Comparison of ENCODE assay signal across 27 cellular contexts in genomic region chr2:182247831-182248230, GRCh38.
DNase-seq lines count a peak whose midpoint lies in the region; ATAC-seq, FAIRE-seq and TF ChIP-seq lines count a peak whose summit lies in the region.
"Had no signal": no experiment of that assay in that cellular context is flagged by ENCODE, and none has a peak within 500 bp of the region (broad histone marks: within the 10 kb centered on the region; RNA-seq: fewer than 3 reads in every experiment).

No MANE protein-coding gene starts in this region.

- H3K27ac ChIP-seq in left ventricle myocardium inferior (replicated peaks) (peak overlapping the region; percentile 62), K562 (ENCODE audit: extremely low read depth, low read depth, low read length) (no peak overlapping the region), tibial artery (peak overlapping the region; percentile 49 to 69)
- H3K27ac ChIP-seq in BLaER1 treated with 17β-estradiol and CSF1 and Interleukin-3, amounts not matched to agents 10 nM and 100 nM: peak overlapping the region in 6 of 11 experiments; percentile 30 to 72 (median 58); a peak in 11 of 22 replicates
- H3K27ac ChIP-seq: 22Rv1, C4-2B had no signal

- no peak for TF ChIP-seq POLR2A in K562 (conservative IDR thresholded peaks at IDR 0.05)

- no peaks in the 10 kb centered on the region for H3K9me1 ChIP-seq in K562 (ENCODE audit: control insufficient read depth, insufficient read depth, low read length)

- H3K36me3 ChIP-seq in left ventricle myocardium inferior: no peaks in the 10 kb centered on the region
- no peaks in the 10 kb centered on the region for H3K36me3 ChIP-seq in BLaER1 treated with 17β-estradiol and CSF1 and Interleukin-3, amounts not matched to agents 10 nM and 100 nM
- H3K36me3 ChIP-seq in K562 (ENCODE audit: control insufficient read depth, insufficient read depth, low read length): no peaks in the 10 kb centered on the region
- no peaks in the 10 kb centered on the region for H3K36me3 ChIP-seq in tibial artery
- H3K36me3 ChIP-seq: BE2C, HAP-1 had no signal

- no peaks in the 10 kb centered on the region for H3K27me3 ChIP-seq in left ventricle myocardium inferior (ENCODE audit: low read depth)
- H3K27me3 ChIP-seq in BLaER1 treated with 17β-estradiol and CSF1 and Interleukin-3, amounts not matched to agents 10 nM and 100 nM: no peaks in the 10 kb centered on the region
- no peaks in the 10 kb centered on the region for H3K27me3 ChIP-seq in K562 (ENCODE audit: control insufficient read depth in 2 of 2, insufficient read depth in 2 of 2, low read length in 2 of 2)
- no peaks in the 10 kb centered on the region for H3K27me3 ChIP-seq in tibial artery
- H3K27me3 ChIP-seq: BE2C had no signal

- no peak for DNase-seq in left ventricle myocardium inferior
- no peak for DNase-seq in Right ventricle myocardium superior
- no peak for DNase-seq in K562 (ENCODE audit: extremely low read depth in 1 of 4, low spot score in 3 of 4)
- DNase-seq in tibial artery: no peak
- no peak for DNase-seq in GM03348 (ENCODE audit: low spot score)
- DNase-seq: ACHN; AML-193; BE2C; Caco-2; CD4-positive, CD25-positive, alpha-beta regulatory T cell; CD8-positive, alpha-beta T cell; DMS153; DND-41; EL; GDM1; GOT3; HFFc6 had no signal

- TF ChIP-seq RAD21 in K562 (CRISPR knock-in tag; conservative IDR thresholded peaks at IDR 0.05 in 1 of 2, IDR thresholded peaks at IDR 0.05 in 1 of 2): no peak

- H3K4me1 ChIP-seq in left ventricle myocardium inferior (peaks cover 28% of the 10 kb centered on the region), K562 (replicated peaks in 1 of 2; ENCODE audit: control insufficient read depth in 2 of 2, insufficient read depth in 2 of 2, low read length in 2 of 2) (no peaks in the 10 kb centered on the region), tibial artery (peaks cover 0 to 31% (median 7%) of the 10 kb centered on the region in 4 donors)
- peaks cover 16 to 26% (median 21%) of the 10 kb centered on the region in 10 experiments for H3K4me1 ChIP-seq in BLaER1 treated with 17β-estradiol and CSF1 and Interleukin-3, amounts not matched to agents 10 nM and 100 nM
- H3K4me1 ChIP-seq: BE2C, Caco-2, HAP-1 had no signal

- FAIRE-seq in K562 (lab: Jason Lieb, UNC): no peak
- FAIRE-seq: A204.1, GM12891, GM18507, H54 had no signal

- POLR2A ChIA-PET in K562 (lab: Yijun Ruan, JAX): no interaction called here

- TF ChIP-seq CTCF in left ventricle myocardium inferior (IDR thresholded peaks at IDR 0.05; ENCODE audit: borderline replicate concordance): no peak
- TF ChIP-seq CTCF in K562 (IDR thresholded peaks at IDR 0.05 in 2 of 3, conservative IDR thresholded peaks at IDR 0.05 in 1 of 3; ENCODE audit: insufficient read depth in 2 of 3, low read depth in 1 of 3, low read length in 3 of 3): no peak
- no peak for TF ChIP-seq CTCF in tibial artery (IDR thresholded peaks at IDR 0.05)

- intact Hi-C loops in left ventricle myocardium inferior (cut with micrococcal nuclease) (no loop called here), Right ventricle myocardium superior (cut with DNase I) (no loop called here), K562 (cut with micrococcal nuclease) (no loop called here), tibial artery (cut with DNase I; ENCODE audit: low total_unique reads) (no loop called here)

- TF ChIP-seq EP300 in K562 (IDR thresholded peaks at IDR 0.05; ENCODE audit: low read length): no peak

- no peak overlapping the region for H3K4me3 ChIP-seq in left ventricle myocardium inferior
- no peak overlapping the region; a peak in 1 of 20 replicates for H3K4me3 ChIP-seq in BLaER1 treated with 17β-estradiol and CSF1 and Interleukin-3, amounts not matched to agents 10 nM and 100 nM
- H3K4me3 ChIP-seq in K562: no peak overlapping the region
- no peak overlapping the region for H3K4me3 ChIP-seq in tibial artery
- H3K4me3 ChIP-seq: HAP-1 had no signal

- no peaks in the 10 kb centered on the region for H4K20me1 ChIP-seq in BLaER1 treated with 17β-estradiol and CSF1 and Interleukin-3, amounts not matched to agents 10 nM and 100 nM
- no peaks in the 10 kb centered on the region for H4K20me1 ChIP-seq in K562 (replicated peaks; ENCODE audit: control insufficient read depth, insufficient read depth, low read length)

- H3K79me2 ChIP-seq in K562 (ENCODE audit: control insufficient read depth, insufficient read depth, low read length): no peaks in the 10 kb centered on the region

- peak overlapping the region in 2 of 11 experiments; percentile 42 to 45; a peak in 2 of 22 replicates for H3K9ac ChIP-seq in BLaER1 treated with 17β-estradiol and CSF1 and Interleukin-3, amounts not matched to agents 10 nM and 100 nM
- H3K9ac ChIP-seq in K562 (ENCODE audit: insufficient read depth in 1 of 2, low read depth in 2 of 2, low read length in 2 of 2): no peak overlapping the region

- WGBS in K562 (ENCODE audit: insufficient coverage, low coverage, missing lambda C conversion rate): 0% methylated on average over 1 of the region's 1 CpG

- H3K9me3 ChIP-seq in left ventricle myocardium inferior (replicated peaks) (no peaks in the 10 kb centered on the region), K562 (replicated peaks; ENCODE audit: control insufficient read depth, insufficient read depth, low read depth, low read length) (no peaks in the 10 kb centered on the region; the same call in 1 of the 2 replicates), tibial artery (no peaks in the 10 kb centered on the region)
- H3K9me3 ChIP-seq in BLaER1 treated with 17β-estradiol and CSF1 and Interleukin-3, amounts not matched to agents 10 nM and 100 nM (replicated peaks in 1 of 11): 0 out of 22 replicates have a peak, but pooled peaks cover 0 to 5% (median 0%) of the 10 kb centered on the region in 11 experiments
- H3K9me3 ChIP-seq: BE2C, Caco-2, HAP-1 had no signal

- no peak overlapping the region for H2AFZ ChIP-seq in K562 (ENCODE audit: low read depth, low read length)

- CTCF ChIA-PET in K562 (lab: Yijun Ruan, JAX; ENCODE audit: low intra/inter-chr PET ratio): no interaction called here

- in situ Hi-C loops in K562 (cut with MboI): no loop called here

- BruUV-seq in K562 (replicated peaks; lab: Mats Ljungman, UMichigan): no TSS peak

- H3K4me2 ChIP-seq in BLaER1 treated with 17β-estradiol and CSF1 and Interleukin-3, amounts not matched to agents 10 nM and 100 nM: peak overlapping the region; percentile 61 to 75 (median 68)
- H3K4me2 ChIP-seq in K562 (ENCODE audit: insufficient read depth, low read length): no peak overlapping the region

- ATAC-seq in Right ventricle myocardium superior (ENCODE audit: poor library complexity) (no peak), K562 (no peak), HG03175 (IDR thresholded peaks at IDR 0.05; ENCODE audit: unreplicated experiment) (no peak), HG02623 (IDR thresholded peaks at IDR 0.05; ENCODE audit: unreplicated experiment) (no peak)
- ATAC-seq: CD8-positive, alpha-beta T cell had no signal

TF ChIP-seq in K562, 482 proteins besides CTCF, POLR2A, EP300 and RAD21 (continues in another document):
- TF ChIP-seq MAFG (tag; conservative IDR thresholded peaks at IDR 0.05): 0 out of 2 replicates have a peak, but pooled peaks have one; percentile 12
- no peak for TF ChIP-seq RBM39 (optimal IDR thresholded peaks at IDR 0.05; ENCODE audit: low read depth, low read length)
- no peak for TF ChIP-seq EGR1 (conservative IDR thresholded peaks at IDR 0.05)
- no peak for TF ChIP-seq TARDBP (IDR thresholded peaks at IDR 0.05)
- TF ChIP-seq ZBTB2 (IDR thresholded peaks at IDR 0.05): no peak
- peak; percentile 71 for TF ChIP-seq ZNF316 (IDR thresholded peaks at IDR 0.05)
- TF ChIP-seq C11orf30 (IDR thresholded peaks at IDR 0.05; ENCODE audit: low read depth): peak; percentile 36; the same call in 1 of the 2 replicates
- TF ChIP-seq NCOA1 (IDR thresholded peaks at IDR 0.05; ENCODE audit: low read depth): no peak
- no peak for TF ChIP-seq HMG20B (CRISPR knock-in tag; IDR thresholded peaks at IDR 0.05)
- TF ChIP-seq SMAD4 (CRISPR knock-in tag; conservative IDR thresholded peaks at IDR 0.05): no peak
- TF ChIP-seq GTF2E2 (tag; IDR thresholded peaks at IDR 0.05): no peak
- TF ChIP-seq GTF2B (IDR thresholded peaks at IDR 0.05; ENCODE audit: extremely low read depth, insufficient read length): no peak
- TF ChIP-seq HSF4 (CRISPR knock-in tag; IDR thresholded peaks at IDR 0.05; ENCODE audit: borderline replicate concordance): no peak
- no peak for TF ChIP-seq PHF20 (IDR thresholded peaks at IDR 0.05; ENCODE audit: partially characterized antibody)
- no peak for TF ChIP-seq NBN (IDR thresholded peaks at IDR 0.05; ENCODE audit: low read depth)
